Comparison of ENCODE assay signal across 18 cellular contexts in the genomic region with DNA sequence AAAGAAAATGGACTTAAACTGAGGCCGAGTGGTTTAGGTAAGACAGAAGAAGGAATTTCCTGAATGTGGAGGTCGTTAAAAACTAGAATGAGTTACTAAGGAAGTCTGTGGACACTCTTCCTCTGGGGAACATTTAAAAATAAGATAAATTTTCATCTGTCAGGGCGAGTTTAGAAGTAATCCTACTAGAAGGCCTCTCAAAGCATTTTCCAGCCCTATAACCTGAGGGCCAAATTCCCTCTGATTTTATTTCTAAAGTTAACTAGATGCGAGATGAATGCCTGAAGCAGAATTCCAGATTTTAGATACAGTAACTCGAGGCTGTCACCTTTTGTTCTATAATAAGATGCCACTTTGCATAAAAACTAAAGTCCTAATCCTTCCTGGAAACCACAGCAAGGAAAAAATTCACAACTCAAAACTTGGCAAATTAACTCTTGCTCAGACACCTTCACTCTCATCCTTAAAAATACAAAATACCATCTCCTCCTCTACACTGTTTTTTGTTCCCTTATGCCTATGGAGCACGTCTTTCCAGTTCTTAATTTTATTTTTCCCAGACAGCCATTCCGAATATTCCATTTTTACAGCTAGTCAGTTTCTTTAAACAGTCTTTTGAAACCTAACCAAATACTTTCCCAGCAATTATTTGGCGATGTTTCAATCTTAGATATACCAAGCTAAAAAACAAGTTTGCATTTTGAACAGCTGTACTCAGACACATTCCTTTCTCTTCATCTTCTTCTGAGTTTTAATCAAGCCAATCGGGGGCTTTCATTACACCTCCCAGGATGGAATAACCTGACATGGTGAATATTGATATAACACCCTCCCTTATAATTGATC.
DNase-seq lines count a peak whose midpoint lies in the region; ATAC-seq and TF ChIP-seq lines count a peak whose summit lies in the region.
"Had no signal": no experiment of that assay in that cellular context is flagged by ENCODE, and none has a peak within 500 bp of the region (broad histone marks: within the 10 kb centered on the region; RNA-seq: fewer than 3 reads in every experiment).

No MANE protein-coding gene starts in this region.

- H3K4me1 ChIP-seq in BLaER1 (0 out of 2 replicates have a peak, but pooled peaks cover 5% of the 10 kb centered on the region), rectal smooth muscle tissue (ENCODE audit: control insufficient read depth, insufficient read depth, low read length) (peaks cover 15% of the 10 kb centered on the region), lower lobe of right lung (no peaks in the 10 kb centered on the region)

- H3K9me3 ChIP-seq in BLaER1 (no peaks in the 10 kb centered on the region), SK-N-MC (ENCODE audit: low read depth, low read length) (no peaks in the 10 kb centered on the region), lower lobe of right lung (no peaks in the 10 kb centered on the region)
- H3K9me3 ChIP-seq: suprapubic skin had no signal

- no peak overlapping the region for H3K27ac ChIP-seq in BLaER1
- H3K27ac ChIP-seq in SK-N-MC = peak overlapping the region; percentile 87
- H3K27ac ChIP-seq in rectal smooth muscle tissue (ENCODE audit: low read depth, low read length) = peak overlapping the region; percentile 82
- no peak overlapping the region for H3K27ac ChIP-seq in lower lobe of right lung
- H3K27ac ChIP-seq: brain microvascular endothelial cell, foreskin keratinocyte, suprapubic skin had no signal

- H3K9ac ChIP-seq in BLaER1 (no peak overlapping the region), SK-N-MC (ENCODE audit: insufficient read length) (no peak overlapping the region), rectal smooth muscle tissue (ENCODE audit: low read length) (no peak overlapping the region)

- ATAC-seq in GM19463 (IDR thresholded peaks at IDR 0.05; ENCODE audit: unreplicated experiment) = no peak
- ATAC-seq in lower lobe of right lung = no peak
- ATAC-seq: foreskin keratinocyte, T-cell had no signal

- peak overlapping the region; percentile 16; the same call in 1 of the 2 replicates for H3K4me2 ChIP-seq in BLaER1

- no peak overlapping the region for H3K4me3 ChIP-seq in BLaER1
- H3K4me3 ChIP-seq in SK-N-MC = peak overlapping the region; percentile 49
- no peak overlapping the region for H3K4me3 ChIP-seq in fibroblast of the aortic adventitia (ENCODE audit: low read depth, low read length)
- no peak overlapping the region for H3K4me3 ChIP-seq in rectal smooth muscle tissue (ENCODE audit: low read length)
- no peak overlapping the region for H3K4me3 ChIP-seq in lower lobe of right lung
- H3K4me3 ChIP-seq: suprapubic skin had no signal

- DNase-seq in SK-N-MC (ENCODE audit: low read depth, low spot score) (peak; percentile 57), fibroblast of the aortic adventitia (ENCODE audit: low read depth) (peak; percentile 3), NCI-H2029 treated with DMSO at 0.1 percent for 48 hours (lab: John Stamatoyannopoulos, UW) (no peak), lower lobe of right lung (no peak)
- no peak for DNase-seq in activated CD8-positive, alpha-beta memory T cell treated with anti-CD3 and anti-CD28 coated beads, Interleukin-2, amount 50 U/mL, for 48 hours
- DNase-seq: activated CD4-positive, alpha-beta T cell treated with anti-CD3 and anti-CD28 coated beads, Interleukin-2, amount 10 ng/mL, durations not matched to agents 24 days and 14 days; brain microvascular endothelial cell; foreskin keratinocyte; GF-D8; NCI-H187; NCI-H82; OCI-M1; SHP77; T-cell had no signal

- intact Hi-C loops in lower lobe of right lung (cut with DNase I) = no loop called here

- H3K27me3 ChIP-seq in BLaER1 (no peaks in the 10 kb centered on the region), rectal smooth muscle tissue (ENCODE audit: control insufficient read depth, insufficient read depth, low read length) (no peaks in the 10 kb centered on the region), lower lobe of right lung (ENCODE audit: low read depth) (no peaks in the 10 kb centered on the region)
- H3K27me3 ChIP-seq: brain microvascular endothelial cell, suprapubic skin had no signal

- H3K36me3 ChIP-seq in BLaER1 (no peaks in the 10 kb centered on the region), SK-N-MC (ENCODE audit: insufficient read depth, low read length) (no peaks in the 10 kb centered on the region), rectal smooth muscle tissue (ENCODE audit: control insufficient read depth, insufficient read depth, low read length) (no peaks in the 10 kb centered on the region), lower lobe of right lung (no peaks in the 10 kb centered on the region)
- H3K36me3 ChIP-seq: brain microvascular endothelial cell, suprapubic skin had no signal

- TF ChIP-seq CTCF in fibroblast of the aortic adventitia (IDR thresholded peaks at IDR 0.05; ENCODE audit: insufficient read depth, low read length) (no peak), lower lobe of right lung (IDR thresholded peaks at IDR 0.05) (no peak)

- no peaks in the 10 kb centered on the region for H4K20me1 ChIP-seq in BLaER1

Comparison
In these comparisons a context has a peak if more than half of its experiments do, and no peak if none do; other contexts are left out.
1. H3K27ac ChIP-seq: peak in SK-N-MC (single experiment) and rectal smooth muscle tissue (single experiment); none in BLaER1 (single experiment) and lower lobe of right lung (single experiment).
2. DNase-seq: peak in SK-N-MC (single experiment) and fibroblast of the aortic adventitia (single experiment); none in activated CD8-positive, alpha-beta memory T cell treated with anti-CD3 and anti-CD28 coated beads, Interleukin-2, amount 50 U/mL, for 48 hours (single experiment), NCI-H2029 treated with DMSO at 0.1 percent for 48 hours (single experiment) and lower lobe of right lung (single experiment).